9 cellular contexts compared by ENCODE assay signal in genomic region chr16:3306078-3306477, GRCh38. TPM values are rescaled to one million over a fixed set of nuclear protein-coding genes. Genes with fewer than 3 reads are reported as not detected.
A peak's percentile ranks its signal among the peaks of the same experiment; 100 is the strongest.
DNase-seq lines count a peak whose midpoint lies in the region; ATAC-seq, FAIRE-seq and TF ChIP-seq lines count a peak whose summit lies in the region.
"Had no signal": no experiment of that assay in that cellular context is flagged by ENCODE, and none has a peak within 500 bp of the region (broad histone marks: within the 10 kb centered on the region; RNA-seq: fewer than 3 reads in every experiment).

No MANE protein-coding gene starts in this region.

- peak overlapping the region; percentile 89 for H3K9ac ChIP-seq in Loucy (ENCODE audit: low read depth, low read length, poor library complexity, severe bottlenecking)

- DNase-seq in AG09309 (ENCODE audit: low read depth) (no peak), dorsolateral prefrontal cortex (no peak), natural killer cell (no peak), GM13976 (ENCODE audit: low spot score) (no peak), H54 (ENCODE audit: insufficient read length, low spot score) (no peak), NCI-H345 treated with DMSO at 0.1 percent for 48 hours (lab: John Stamatoyannopoulos, UW; ENCODE audit: unreplicated experiment) (no peak), COLO668 (lab: John Stamatoyannopoulos, UW; ENCODE audit: unreplicated experiment) (no peak)

- no peaks in the 10 kb centered on the region for H3F3A ChIP-seq in Loucy (ENCODE audit: low read depth)

- peaks cover 7 to 16% of the 10 kb centered on the region in 2 donors for H3K9me3 Mint-ChIP-seq in natural killer cell

- no peaks in the 10 kb centered on the region for H3K27me3 Mint-ChIP-seq in natural killer cell (ENCODE audit: low read depth in 2 of 2)

- H3K4me3 ChIP-seq in AG09309 (ENCODE audit: control insufficient read depth, low read depth, low read length) (peak overlapping the region; percentile 95), Loucy (ENCODE audit: low read length, poor library complexity, severe bottlenecking) (peak overlapping the region; percentile 91), dorsolateral prefrontal cortex (peak overlapping the region; percentile 61 to 97 (median 89))

- peak overlapping the region; percentile 76 for H3K4me3 Mint-ChIP-seq in natural killer cell

- peak overlapping the region; percentile 85 for H3K4me2 ChIP-seq in Loucy (ENCODE audit: low read depth, low read length, poor library complexity, severe bottlenecking)

- peak overlapping the region; percentile 89 for H2AFZ ChIP-seq in Loucy (ENCODE audit: low read length)

- peak overlapping the region; percentile 81 to 84 for H3K27ac Mint-ChIP-seq in natural killer cell

- no peak for TF ChIP-seq CTCF in AG09309 (IDR thresholded peaks at IDR 0.05; ENCODE audit: control insufficient read depth, insufficient read depth, low read depth, low read length, missing control alignments)
- TF ChIP-seq CTCF in Loucy (conservative IDR thresholded peaks at IDR 0.05; ENCODE audit: low read length): no peak
- TF ChIP-seq CTCF in dorsolateral prefrontal cortex (IDR thresholded peaks at IDR 0.05 in 54 of 56, conservative IDR thresholded peaks at IDR 0.05 in 2 of 56; ENCODE audit: low read depth in 1 of 56, partially characterized antibody in 56 of 56): no peak
- no peak for TF ChIP-seq CTCF in natural killer cell (IDR thresholded peaks at IDR 0.05)
- no peak for TF ChIP-seq CTCF in GM13976 (IDR thresholded peaks at IDR 0.05; ENCODE audit: borderline replicate concordance, control extremely low read depth, extremely low read depth, insufficient read depth, missing control alignments)

- 0 out of 2 replicates have a peak, but pooled peaks cover 10% of the 10 kb centered on the region for H3K36me3 ChIP-seq in Loucy (ENCODE audit: insufficient read depth, low read length)

- no peaks in the 10 kb centered on the region for H3K27me3 ChIP-seq in Loucy (ENCODE audit: insufficient read depth, low read length, poor library complexity, severe bottlenecking)
- no peaks in the 10 kb centered on the region for H3K27me3 ChIP-seq in dorsolateral prefrontal cortex
- H3K27me3 ChIP-seq: foreskin keratinocyte had no signal

- no peak for TF ChIP-seq POLR2A in H54 (IDR thresholded peaks at IDR 0.05; ENCODE audit: low read depth, low read length)

- in situ Hi-C loops in GM13976 (cut with MboI; ENCODE audit: low sequenced_read_pairs, unreplicated experiment): no loop called here

- H4K20me1 ChIP-seq in Loucy (ENCODE audit: insufficient read depth, low read length, poor library complexity, severe bottlenecking): no peaks in the 10 kb centered on the region

- peaks cover 11 to 21% of the 10 kb centered on the region in 2 donors for H3K4me1 Mint-ChIP-seq in natural killer cell

- no peak for FAIRE-seq in H54 (lab: Jason Lieb, UNC)

- no peaks in the 10 kb centered on the region for H3K9me2 ChIP-seq in Loucy (replicated peaks; ENCODE audit: low read depth, low read length)

- no peaks in the 10 kb centered on the region for H3K9me3 ChIP-seq in Loucy (ENCODE audit: insufficient read depth, low read depth, low read length)

- peaks cover 39% of the 10 kb centered on the region for H3K79me2 ChIP-seq in Loucy (ENCODE audit: insufficient read depth, low read length)

- H3K4me1 ChIP-seq in Loucy (ENCODE audit: insufficient read depth, low read length, poor library complexity, severe bottlenecking): peaks cover 3% of the 10 kb centered on the region
- H3K4me1 ChIP-seq: foreskin keratinocyte had no signal

- intact Hi-C loops in dorsolateral prefrontal cortex (cut with DNase I): loop anchor here (5.0 kb wide), 4 partner anchors 61 to 196 kb away; partner anchors contain the start of gene CLUAP1 (in 1 of the 2)
- intact Hi-C loops in natural killer cell (cut with micrococcal nuclease): loop anchor here (10.0 kb wide), 1 partner anchor 59 kb away; no protein-coding TSS in a partner anchor

- no peak for ATAC-seq in natural killer cell

- H3K36me3 Mint-ChIP-seq in natural killer cell: peaks cover 21% of the 10 kb centered on the region

- peak overlapping the region in 57 of 59 donors; percentile 62 to 98 (median 94) for H3K27ac ChIP-seq in dorsolateral prefrontal cortex

RNA-seq across cellular contexts. Expression of gene ZNF75A, which starts 0.8 kb away (rescaled TPM):
- total RNA-seq in dorsolateral prefrontal cortex (10 to 100 TPM; 22.2 to 53.5 (median 37.5) TPM), natural killer cell (10 to 100 TPM; 30.6 to 44.6 (median 39.0) TPM)

RNA-seq across cellular contexts. Expression of gene TIGD7, which starts 0.8 kb away (rescaled TPM):
- total RNA-seq in dorsolateral prefrontal cortex (10 to 100 TPM in 94 of 120 experiments, 1 to 10 TPM in 26; 7.4 to 20.6 (median 12.1) TPM), natural killer cell (1 to 10 TPM; 3.7 to 9.1 (median 3.7) TPM)

RNA-seq across cellular contexts. Expression of gene ZNF263, which starts 22.8 kb away (rescaled TPM):
- total RNA-seq in dorsolateral prefrontal cortex: 10 to 100 TPM; 20.2 to 37.2 (median 28.3) TPM
- 10 to 100 TPM; 25.7 to 38.8 (median 28.1) TPM for total RNA-seq in natural killer cell

RNA-seq across cellular contexts. Expression of gene OR2C1, which starts 49.6 kb away (rescaled TPM):
- total RNA-seq in dorsolateral prefrontal cortex: 1 to 10 TPM in 79 of 120 experiments, under 1 TPM in 36, not detected in 5; 0.45 to 2.6 (median 1.2) TPM
- not detected for total RNA-seq in natural killer cell

RNA-seq across cellular contexts. Expression of gene MEFV, which starts 49.6 kb away (rescaled TPM):
- total RNA-seq in dorsolateral prefrontal cortex (1 to 10 TPM in 64 of 120 experiments, under 1 TPM in 56; 0.36 to 3.6 (median 1.1) TPM), natural killer cell (1 to 10 TPM; 2.4 to 6.2 (median 5.4) TPM)
- total RNA-seq: foreskin keratinocyte had no signal
